1 cellular context compared by ENCODE assay signal in the genomic region with DNA sequence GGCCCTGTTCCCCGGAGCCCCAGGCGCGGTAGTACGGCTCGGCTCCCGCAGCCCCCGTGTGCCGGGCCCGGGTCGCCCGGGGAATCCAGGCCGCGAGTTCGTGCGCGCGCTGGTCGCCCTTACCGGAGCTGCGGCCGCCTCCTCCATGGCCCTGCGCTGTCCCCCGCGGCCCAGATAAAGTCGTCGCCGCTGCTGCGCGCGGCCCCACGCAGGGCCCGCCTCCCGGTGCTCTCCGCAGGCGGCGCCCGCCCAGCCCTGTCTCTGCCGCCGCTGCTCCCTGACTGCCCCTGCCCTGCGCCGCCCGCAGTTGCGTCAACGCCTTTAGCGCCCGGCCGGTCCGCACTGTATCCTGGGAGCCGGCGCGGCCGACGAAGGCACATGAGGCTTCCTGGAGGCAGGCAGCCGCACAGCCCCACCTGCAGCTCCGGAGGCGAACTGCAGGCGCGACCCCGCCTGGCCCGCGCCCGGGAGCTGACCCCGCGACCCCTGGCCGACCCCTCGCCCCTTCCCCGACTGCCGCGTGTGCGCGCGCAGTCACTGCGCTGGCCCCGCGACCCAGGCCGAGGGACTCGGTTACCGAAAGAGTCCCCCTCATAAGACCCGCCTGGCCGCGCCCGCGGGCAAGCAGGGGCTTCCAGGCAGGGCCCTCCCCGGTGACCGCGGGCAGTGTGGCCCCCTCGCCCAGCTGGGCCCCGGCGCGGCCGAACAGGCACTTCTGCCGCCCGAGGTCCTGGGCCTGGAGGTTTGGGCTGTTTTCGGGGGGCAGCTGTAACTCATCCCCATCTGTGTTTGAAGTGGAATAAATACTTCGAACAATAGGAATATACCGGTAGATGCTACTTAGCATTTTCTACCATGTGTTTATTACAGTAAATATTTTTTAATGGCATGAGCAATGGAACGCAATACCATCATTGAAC.
TF ChIP-seq lines count a peak whose summit lies in the region.

No MANE protein-coding gene starts in this region.

TF ChIP-seq in HEK293, 187 proteins besides CTCF, POLR2A, EP300 and RAD21 (continued from another document):
- TF ChIP-seq, protein P1, sequence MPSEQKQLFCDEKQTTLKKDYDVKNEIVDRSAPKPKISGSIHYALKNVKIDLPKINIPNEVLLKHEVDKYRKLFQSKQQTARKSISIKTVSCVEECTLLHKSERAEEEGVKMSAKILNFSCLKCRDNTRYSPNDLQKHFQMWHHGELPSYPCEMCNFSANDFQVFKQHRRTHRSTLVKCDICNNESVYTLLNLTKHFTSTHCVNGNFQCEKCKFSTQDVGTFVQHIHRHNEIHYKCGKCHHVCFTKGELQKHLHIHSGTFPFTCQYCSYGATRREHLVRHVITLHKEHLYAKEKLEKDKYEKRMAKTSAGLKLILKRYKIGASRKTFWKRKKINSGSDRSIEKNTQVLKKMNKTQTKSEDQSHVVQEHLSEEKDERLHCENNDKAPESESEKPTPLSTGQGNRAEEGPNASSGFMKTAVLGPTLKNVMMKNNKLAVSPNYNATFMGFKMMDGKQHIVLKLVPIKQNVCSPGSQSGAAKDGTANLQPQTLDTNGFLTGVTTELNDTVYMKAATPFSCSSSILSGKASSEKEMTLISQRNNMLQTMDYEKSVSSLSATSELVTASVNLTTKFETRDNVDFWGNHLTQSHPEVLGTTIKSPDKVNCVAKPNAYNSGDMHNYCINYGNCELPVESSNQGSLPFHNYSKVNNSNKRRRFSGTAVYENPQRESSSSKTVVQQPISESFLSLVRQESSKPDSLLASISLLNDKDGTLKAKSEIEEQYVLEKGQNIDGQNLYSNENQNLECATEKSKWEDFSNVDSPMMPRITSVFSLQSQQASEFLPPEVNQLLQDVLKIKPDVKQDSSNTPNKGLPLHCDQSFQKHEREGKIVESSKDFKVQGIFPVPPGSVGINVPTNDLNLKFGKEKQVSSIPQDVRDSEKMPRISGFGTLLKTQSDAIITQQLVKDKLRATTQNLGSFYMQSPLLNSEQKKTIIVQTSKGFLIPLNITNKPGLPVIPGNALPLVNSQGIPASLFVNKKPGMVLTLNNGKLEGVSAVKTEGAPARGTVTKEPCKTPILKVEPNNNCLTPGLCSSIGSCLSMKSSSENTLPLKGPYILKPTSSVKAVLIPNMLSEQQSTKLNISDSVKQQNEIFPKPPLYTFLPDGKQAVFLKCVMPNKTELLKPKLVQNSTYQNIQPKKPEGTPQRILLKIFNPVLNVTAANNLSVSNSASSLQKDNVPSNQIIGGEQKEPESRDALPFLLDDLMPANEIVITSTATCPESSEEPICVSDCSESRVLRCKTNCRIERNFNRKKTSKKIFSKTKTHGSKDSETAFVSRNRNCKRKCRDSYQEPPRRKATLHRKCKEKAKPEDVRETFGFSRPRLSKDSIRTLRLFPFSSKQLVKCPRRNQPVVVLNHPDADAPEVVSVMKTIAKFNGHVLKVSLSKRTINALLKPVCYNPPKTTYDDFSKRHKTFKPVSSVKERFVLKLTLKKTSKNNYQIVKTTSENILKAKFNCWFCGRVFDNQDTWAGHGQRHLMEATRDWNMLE (tag by site-specific recombination; conservative IDR thresholded peaks at IDR 0.05; ENCODE audit: low read depth): no peak
- TF ChIP-seq ZNF571 (tag by site-specific recombination; IDR thresholded peaks at IDR 0.05): no peak
- TF ChIP-seq HOXC10 (CRISPR knock-in tag; IDR thresholded peaks at IDR 0.05): no peak
- peak; percentile 57 for TF ChIP-seq ZNF335 (tag by site-specific recombination; conservative IDR thresholded peaks at IDR 0.05)
- TF ChIP-seq, protein P2, sequence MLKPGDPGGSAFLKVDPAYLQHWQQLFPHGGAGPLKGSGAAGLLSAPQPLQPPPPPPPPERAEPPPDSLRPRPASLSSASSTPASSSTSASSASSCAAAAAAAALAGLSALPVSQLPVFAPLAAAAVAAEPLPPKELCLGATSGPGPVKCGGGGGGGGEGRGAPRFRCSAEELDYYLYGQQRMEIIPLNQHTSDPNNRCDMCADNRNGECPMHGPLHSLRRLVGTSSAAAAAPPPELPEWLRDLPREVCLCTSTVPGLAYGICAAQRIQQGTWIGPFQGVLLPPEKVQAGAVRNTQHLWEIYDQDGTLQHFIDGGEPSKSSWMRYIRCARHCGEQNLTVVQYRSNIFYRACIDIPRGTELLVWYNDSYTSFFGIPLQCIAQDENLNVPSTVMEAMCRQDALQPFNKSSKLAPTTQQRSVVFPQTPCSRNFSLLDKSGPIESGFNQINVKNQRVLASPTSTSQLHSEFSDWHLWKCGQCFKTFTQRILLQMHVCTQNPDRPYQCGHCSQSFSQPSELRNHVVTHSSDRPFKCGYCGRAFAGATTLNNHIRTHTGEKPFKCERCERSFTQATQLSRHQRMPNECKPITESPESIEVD (tag by site-specific recombination; IDR thresholded peaks at IDR 0.05): no peak
- no peak for TF ChIP-seq ZNF311 (tag by site-specific recombination; IDR thresholded peaks at IDR 0.05; ENCODE audit: borderline replicate concordance)
- TF ChIP-seq ZNF2 (tag by site-specific recombination; IDR thresholded peaks at IDR 0.05): no peak
- peak; percentile 88; the same call in 1 of the 2 replicates for TF ChIP-seq ZBTB7A (tag by site-specific recombination; IDR thresholded peaks at IDR 0.05; ENCODE audit: low read depth)
- peak; percentile 80 for TF ChIP-seq SP2 (tag by site-specific recombination; IDR thresholded peaks at IDR 0.05)
TF ChIP-seq in HEK293: peak in this region for 54.
